9 cellular contexts compared by ENCODE assay signal in genomic region chr13:113976711-113977684, GRCh38. TPM values are rescaled to one million over a fixed set of nuclear protein-coding genes. Genes with fewer than 3 reads are reported as not detected.
DNase-seq lines count a peak whose midpoint lies in the region; ATAC-seq and TF ChIP-seq lines count a peak whose summit lies in the region.
"Had no signal": no experiment of that assay in that cellular context is flagged by ENCODE, and none has a peak within 500 bp of the region (broad histone marks: within the 10 kb centered on the region; RNA-seq: fewer than 3 reads in every experiment).

No MANE protein-coding gene starts in this region.

- H3K27ac Mint-ChIP-seq in MCF 10A (ENCODE audit: low read depth, unreplicated experiment): peak overlapping the region; percentile 73

- WGBS in upper lobe of left lung, 2 donors: 70 to 78% methylated on average over 6 to 21 of the region's 21 CpGs

- BruUV-seq in MCF 10A (replicated peaks; lab: Mats Ljungman, UMichigan): no TSS peak

- H3K4me1 Mint-ChIP-seq in MCF 10A (ENCODE audit: insufficient read depth, unreplicated experiment): peaks cover 33% of the 10 kb centered on the region

- no peak overlapping the region for H3K4me3 Mint-ChIP-seq in MCF 10A (ENCODE audit: unreplicated experiment)

- no peaks in the 10 kb centered on the region for H3K9me3 ChIP-seq in breast epithelium
- H3K9me3 ChIP-seq in left lung: no peaks in the 10 kb centered on the region
- no peaks in the 10 kb centered on the region for H3K9me3 ChIP-seq in upper lobe of left lung

- no peaks in the 10 kb centered on the region for H3K27me3 Mint-ChIP-seq in MCF 10A (ENCODE audit: insufficient read depth, unreplicated experiment)

- H3K4me1 ChIP-seq in breast epithelium (no peaks in the 10 kb centered on the region), left lung (no peaks in the 10 kb centered on the region), upper lobe of left lung (peaks cover 4 to 13% (median 9%) of the 10 kb centered on the region in 4 donors)

- no peak for TF ChIP-seq POLR2A in breast epithelium (IDR thresholded peaks at IDR 0.05)
- TF ChIP-seq POLR2A in upper lobe of left lung (IDR thresholded peaks at IDR 0.05): no peak

- H3K36me3 ChIP-seq in breast epithelium (no peaks in the 10 kb centered on the region), left lung (peaks cover 0 to 70% of the 10 kb centered on the region in 2 donors), upper lobe of left lung (peaks cover 2 to 72% (median 29%) of the 10 kb centered on the region in 4 donors)

- POLR2A ChIA-PET in MCF 10A (lab: Yijun Ruan, JAX): interaction anchor here (0.9 kb wide), 1 partner anchor 17 kb away, joined by 4 read pairs; no protein-coding TSS in a partner anchor

- no peak for TF ChIP-seq EP300 in upper lobe of left lung (IDR thresholded peaks at IDR 0.05)

- H3K4me3 ChIP-seq in breast epithelium (no peak overlapping the region), left lung (no peak overlapping the region), upper lobe of left lung (no peak overlapping the region)

- no peaks in the 10 kb centered on the region for H3K9me3 Mint-ChIP-seq in MCF 10A (ENCODE audit: unreplicated experiment)

- CTCF ChIA-PET in MCF 10A (lab: Yijun Ruan, JAX): no interaction called here

- H3K27me3 ChIP-seq in breast epithelium: no peaks in the 10 kb centered on the region
- no peaks in the 10 kb centered on the region for H3K27me3 ChIP-seq in left lung
- no peaks in the 10 kb centered on the region for H3K27me3 ChIP-seq in upper lobe of left lung

- peak; percentile 70 for DNase-seq in MCF 10A (ENCODE audit: unreplicated experiment)
- no peak for DNase-seq in breast epithelium (ENCODE audit: low spot score in 2 of 2)
- DNase-seq in amniotic epithelial cell (ENCODE audit: low read depth): peak; percentile 58
- peak; percentile 29 to 78 for DNase-seq in left lung
- peak in 1 of 2 donors; percentile 67 for DNase-seq in upper lobe of left lung
- no peak for DNase-seq in cerebellum (ENCODE audit: low spot score)
- DNase-seq in pons (ENCODE audit: low spot score): no peak
- DNase-seq: C1 segment of cervical spinal cord had no signal

- ATAC-seq in left lung: peak; percentile 26
- peak; percentile 49 to 62 for ATAC-seq in upper lobe of left lung (ENCODE audit: low FRiP score in 2 of 2)
- ATAC-seq in GM21723 (IDR thresholded peaks at IDR 0.05; ENCODE audit: unreplicated experiment): no peak

- peaks cover 21% of the 10 kb centered on the region for H3K36me3 Mint-ChIP-seq in MCF 10A (ENCODE audit: insufficient read depth, unreplicated experiment)

- H3K27ac ChIP-seq in breast epithelium: peak overlapping the region in 1 of 2 donors; percentile 48
- H3K27ac ChIP-seq in left lung: peak overlapping the region in 1 of 2 donors; percentile 50
- H3K27ac ChIP-seq in upper lobe of left lung: peak overlapping the region in 3 of 4 donors; percentile 19 to 49 (median 45)

- TF ChIP-seq CTCF in MCF 10A (IDR thresholded peaks at IDR 0.05; ENCODE audit: unreplicated experiment) (no peak), breast epithelium (IDR thresholded peaks at IDR 0.05) (no peak), left lung (IDR thresholded peaks at IDR 0.05) (no peak), upper lobe of left lung (IDR thresholded peaks at IDR 0.05) (no peak)

- intact Hi-C loops in MCF 10A (cut with micrococcal nuclease): no loop called here
- intact Hi-C loops in breast epithelium (cut with DNase I; ENCODE audit: low total_unique reads): no loop called here
- intact Hi-C loops in left lung (cut with DNase I): no loop called here

RNA-seq across cellular contexts. Expression of gene C13orf46, which starts 3.1 kb away (rescaled TPM):
- total RNA-seq in MCF 10A (2022) (0.54 and 1.4 TPM in 2 replicates), breast epithelium (under 1 TPM; 0.16 to 0.73 (median 0.66) TPM), left lung (1 to 10 TPM; 7.1 to 7.5 TPM), upper lobe of left lung (10 to 100 TPM in 5 of 6 donors, 1 to 10 TPM in 1; 5.5 to 44.0 (median 14.7) TPM), cerebellum (0.54 TPM)

Comparison
In these comparisons a context has a peak if more than half of its experiments do, and no peak if none do; other contexts are left out.
1. DNase-seq: peak in MCF 10A (single experiment), amniotic epithelial cell (single experiment) and left lung (2 of 2); none in breast epithelium (0 of 2), cerebellum (single experiment) and pons (single experiment).